Comparison of ENCODE assay signal across 34 cellular contexts in the genomic region with DNA sequence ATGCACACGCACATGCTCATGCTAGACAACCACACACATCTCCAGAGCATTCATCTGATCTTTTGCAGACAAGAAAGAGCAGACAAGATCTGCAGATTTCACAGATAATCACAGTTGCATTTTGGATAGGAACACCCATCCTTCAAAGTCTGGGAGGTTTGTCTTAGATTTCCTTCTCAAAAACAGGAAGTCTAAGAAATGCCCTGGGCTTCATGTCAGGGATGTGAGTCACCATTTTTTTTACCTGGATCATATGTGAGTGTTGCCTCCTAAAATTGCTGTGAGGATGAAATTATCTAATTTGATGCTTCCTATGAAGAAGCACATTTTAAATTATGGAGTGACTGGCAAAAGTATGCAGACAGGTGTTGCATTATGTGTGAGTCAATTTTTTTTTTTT. TPM values are rescaled to one million over a fixed set of nuclear protein-coding genes. Genes with fewer than 3 reads are reported as not detected.
"Had no signal": no experiment of that assay in that cellular context is flagged by ENCODE, and none has a peak within 500 bp of the region (broad histone marks: within the 10 kb centered on the region; RNA-seq: fewer than 3 reads in every experiment).

No MANE protein-coding gene starts in this region.

- H3K4me1 ChIP-seq: ascending aorta, heart left ventricle, left lung, lower lobe of right lung, neural progenitor cell, stomach, tibial artery had no signal

- H3K4me2 ChIP-seq: neural progenitor cell had no signal

- DNase-seq: activated CD4-positive, alpha-beta memory T cell treated with anti-CD3 and anti-CD28 coated beads, Interleukin-2, amount 10 ng/mL, durations not matched to agents 7 days and 5 days; activated CD4-positive, alpha-beta T cell treated with anti-CD3 and anti-CD28 coated beads, Interleukin-2, amount 10 ng/mL, durations not matched to agents 7 days and 5 days; activated CD8-positive, alpha-beta memory T cell treated with anti-CD3 and anti-CD28 coated beads, Interleukin-2, amount 50 U/mL, for 48 hours; activated gamma-delta T cell; activated naive CD4-positive, alpha-beta T cell treated with anti-CD3 and anti-CD28 coated beads, Interleukin-2, amount 10 ng/mL, durations not matched to agents 7 days and 5 days; activated naive CD8-positive, alpha-beta T cell treated with anti-CD3 and anti-CD28 coated beads, Interleukin-2, amount 10 ng/mL, durations not matched to agents 7 days and 5 days; activated T-cell treated with anti-CD3 and anti-CD28 coated beads, Interleukin-2, amount 50 U/mL, for 24 hours; caudate nucleus; effector CD4-positive, alpha-beta T cell; heart left ventricle; hypothalamus; immature natural killer cell; kidney glomerular epithelial cell; left lung; lower lobe of right lung; mesendoderm; natural killer cell; occipital lobe; right cardiac atrium; stimulated activated CD4-positive, alpha-beta T cell treated with anti-CD3 and anti-CD28 coated beads, Interleukin-15, amount 100 ng/mL, for 24 hours; stimulated activated CD4-positive, alpha-beta T cell treated with anti-CD3 and anti-CD28 coated beads, Interleukin-2, amount 100 ng/mL, for 24 hours; stimulated activated naive B cell treated with anti-CD40 and anti-IgM and Interleukin-4, amounts not matched to agents 10 μg/mL and 1 μg/mL and 100 μg/mL, for 72 hours; stomach; T-helper 17 cell; T1000; tibial artery; WERI-Rb-1 had no signal

- H3K4me3 ChIP-seq: ascending aorta, heart left ventricle, left lung, lower lobe of right lung, neural progenitor cell, stomach, tibial artery had no signal

- FAIRE-seq: endometrium had no signal

- ATAC-seq: activated CD4-positive, CD25-positive, alpha-beta regulatory T cell treated with anti-CD3 and anti-CD28 coated beads, Interleukin-2, amount 50 U/mL, for 24 hours; esophagus mucosa; heart left ventricle; left lung; lower lobe of right lung; natural killer cell; right cardiac atrium; stimulated activated naive B cell treated with anti-CD40 and anti-IgM and Interleukin-4, amounts not matched to agents 10 μg/mL and 1 μg/mL and 100 μg/mL, for 72 hours; T-helper 17 cell had no signal

- H3K27me3 ChIP-seq: ascending aorta, heart left ventricle, left lung, neural progenitor cell, stomach, tibial artery had no signal

- H3K27ac ChIP-seq: ascending aorta, heart left ventricle, left lung, lower lobe of right lung, neural progenitor cell, stomach, tibial artery, WERI-Rb-1 had no signal

- H3K36me3 ChIP-seq: ascending aorta, heart left ventricle, left lung, lower lobe of right lung, neural progenitor cell, stomach, tibial artery, WERI-Rb-1 had no signal

- H3K9me3 ChIP-seq: ascending aorta, heart left ventricle, left lung, lower lobe of right lung, stomach, tibial artery had no signal

RNA-seq across cellular contexts. Expression of gene SRD5A2, which starts 46.1 kb away (rescaled TPM):
- total RNA-seq: activated CD4-positive, alpha-beta memory T cell treated with anti-CD3 and anti-CD28 coated beads, Interleukin-2, amount 10 ng/mL, durations not matched to agents 7 days and 5 days; activated CD4-positive, alpha-beta T cell treated with anti-CD3 and anti-CD28 coated beads, Interleukin-2, amount 10 ng/mL, durations not matched to agents 7 days and 5 days; activated naive CD8-positive, alpha-beta T cell treated with anti-CD3 and anti-CD28 coated beads, Interleukin-2, amount 10 ng/mL, durations not matched to agents 7 days and 5 days; ascending aorta; esophagus mucosa; heart left ventricle; mononuclear cell; natural killer cell; occipital lobe; pulmonary artery endothelial cell; right cardiac atrium; T-helper 17 cell had no signal
- polyA plus RNA-seq: heart left ventricle, immature natural killer cell, right cardiac atrium had no signal
